22 cellular contexts compared by ENCODE assay signal in genomic region chr12:99915251-99916082, GRCh38.
DNase-seq lines count a peak whose midpoint lies in the region; ATAC-seq, FAIRE-seq and TF ChIP-seq lines count a peak whose summit lies in the region.
"Had no signal": no experiment of that assay in that cellular context is flagged by ENCODE, and none has a peak within 500 bp of the region (broad histone marks: within the 10 kb centered on the region; RNA-seq: fewer than 3 reads in every experiment).

No MANE protein-coding gene starts in this region.

- CTCF ChIA-PET in BJ (lab: Yijun Ruan, JAX) = interaction anchor here (0.6 kb wide), 1 partner anchor 1556 kb away, joined by 3 read pairs; no protein-coding TSS in a partner anchor

- POLR2A ChIA-PET in BJ (lab: Charles Lee) = interaction anchor here (0.6 kb wide), 1 partner anchor 12 kb away, joined by 9 read pairs; no protein-coding TSS in a partner anchor

- TF ChIP-seq CTCF in BJ (IDR thresholded peaks at IDR 0.05; ENCODE audit: insufficient read depth, low read depth, low read length) (no peak), astrocyte (IDR thresholded peaks at IDR 0.05; ENCODE audit: insufficient read depth, low read depth, low read length) (no peak), BE2C (IDR thresholded peaks at IDR 0.05; ENCODE audit: low read depth, low read length) (no peak), vagina (IDR thresholded peaks at IDR 0.05) (no peak)

- no peak overlapping the region for H3K27ac Mint-ChIP-seq in astrocyte (ENCODE audit: unreplicated experiment)
- H3K27ac Mint-ChIP-seq: activated CD4-positive, alpha-beta T cell treated with anti-CD3 and anti-CD28 coated beads, Interleukin-2, amount 10 ng/mL, durations not matched to agents 7 days and 5 days; activated naive CD8-positive, alpha-beta T cell; GM23338 had no signal

- no peaks in the 10 kb centered on the region for H4K20me1 ChIP-seq in astrocyte (ENCODE audit: insufficient read depth, low read length)

- H3K36me3 ChIP-seq in BJ (ENCODE audit: control insufficient read depth, insufficient read depth, low read length) = no peaks in the 10 kb centered on the region
- no peaks in the 10 kb centered on the region for H3K36me3 ChIP-seq in astrocyte (ENCODE audit: insufficient read depth, low read length)
- H3K36me3 ChIP-seq in BE2C = no peaks in the 10 kb centered on the region
- H3K36me3 ChIP-seq in vagina = no peaks in the 10 kb centered on the region
- H3K36me3 ChIP-seq: lower lobe of right lung, MG63, pancreas, suprapubic skin had no signal

- no peak overlapping the region for H2AFZ ChIP-seq in astrocyte (ENCODE audit: low read depth, low read length)
- H2AFZ ChIP-seq: GM23338 had no signal

- no peaks in the 10 kb centered on the region for H3K9me3 Mint-ChIP-seq in astrocyte (ENCODE audit: unreplicated experiment)
- H3K9me3 Mint-ChIP-seq: activated CD4-positive, alpha-beta T cell treated with anti-CD3 and anti-CD28 coated beads, Interleukin-2, amount 10 ng/mL, durations not matched to agents 7 days and 5 days; central memory CD8-positive, alpha-beta T cell; GM23338 had no signal

- no peaks in the 10 kb centered on the region for H3K27me3 Mint-ChIP-seq in astrocyte (ENCODE audit: low read depth, unreplicated experiment)
- H3K27me3 Mint-ChIP-seq: activated CD4-positive, alpha-beta T cell treated with anti-CD3 and anti-CD28 coated beads, Interleukin-2, amount 10 ng/mL, durations not matched to agents 7 days and 5 days; central memory CD8-positive, alpha-beta T cell had no signal

- H3K36me3 Mint-ChIP-seq in astrocyte (ENCODE audit: low read depth, unreplicated experiment) = no peaks in the 10 kb centered on the region
- H3K36me3 Mint-ChIP-seq: activated naive CD8-positive, alpha-beta T cell had no signal

- H3K27ac ChIP-seq in astrocyte (ENCODE audit: low read depth, low read length) (peak overlapping the region; percentile 36), vagina (no peak overlapping the region)
- H3K27ac ChIP-seq: lower lobe of right lung, pancreas, suprapubic skin had no signal

- TF ChIP-seq POLR2A in vagina (IDR thresholded peaks at IDR 0.05) = no peak

- no peaks in the 10 kb centered on the region for H3K27me3 ChIP-seq in BJ (ENCODE audit: control insufficient read depth, insufficient read depth, low read length)
- H3K27me3 ChIP-seq in astrocyte (ENCODE audit: insufficient read depth, low read length) = peaks cover 3% of the 10 kb centered on the region
- no peaks in the 10 kb centered on the region for H3K27me3 ChIP-seq in BE2C
- H3K27me3 ChIP-seq in vagina = no peaks in the 10 kb centered on the region
- H3K27me3 ChIP-seq: MG63, pancreas, suprapubic skin had no signal

- intact Hi-C loops in vagina (cut with DNase I) = no loop called here

- no peak for ATAC-seq in GM21381 (IDR thresholded peaks at IDR 0.05; ENCODE audit: unreplicated experiment)
- ATAC-seq: GM23338, lower lobe of right lung, pancreas had no signal

- FAIRE-seq in astrocyte (lab: Jason Lieb, UNC) = no peak
- FAIRE-seq: pancreas had no signal

- peak overlapping the region; percentile 27 for H3K4me2 ChIP-seq in astrocyte (ENCODE audit: low read length)
- H3K4me2 ChIP-seq: GM23338 had no signal

- no peaks in the 10 kb centered on the region for H3K79me2 ChIP-seq in astrocyte (ENCODE audit: insufficient read depth, low read length)

- H3K4me3 Mint-ChIP-seq in astrocyte (ENCODE audit: unreplicated experiment) = no peak overlapping the region
- H3K4me3 Mint-ChIP-seq: activated CD4-positive, alpha-beta T cell treated with anti-CD3 and anti-CD28 coated beads, Interleukin-2, amount 10 ng/mL, durations not matched to agents 7 days and 5 days; activated naive CD8-positive, alpha-beta T cell; central memory CD8-positive, alpha-beta T cell; GM23338 had no signal

- H3K4me1 ChIP-seq in astrocyte (ENCODE audit: insufficient read depth, low read length) = peaks cover 21% of the 10 kb centered on the region
- H3K4me1 ChIP-seq in BE2C = no peaks in the 10 kb centered on the region
- no peaks in the 10 kb centered on the region for H3K4me1 ChIP-seq in vagina
- H3K4me1 ChIP-seq: lower lobe of right lung, pancreas had no signal

- H3K9me3 ChIP-seq in astrocyte (ENCODE audit: insufficient read depth, low read depth, low read length) = no peaks in the 10 kb centered on the region
- H3K9me3 ChIP-seq in BE2C = no peaks in the 10 kb centered on the region
- no peaks in the 10 kb centered on the region for H3K9me3 ChIP-seq in vagina
- H3K9me3 ChIP-seq: lower lobe of right lung, MG63, pancreas, suprapubic skin had no signal

- DNase-seq in BJ (ENCODE audit: low read depth) = peak; percentile 19
- DNase-seq in HS-5 (ENCODE audit: low read depth) = peak; percentile 56
- DNase-seq in astrocyte (ENCODE audit: low read depth) = peak; percentile 68
- peak; percentile 87 for DNase-seq in kidney tubule cell (ENCODE audit: low spot score)
- DNase-seq in BE2C = no peak
- DNase-seq in vagina (ENCODE audit: extremely low spot score in 2 of 2) = no peak
- DNase-seq in activated CD4-positive, alpha-beta T cell treated with anti-CD3 and anti-CD28 coated beads for 48 hours = no peak
- DNase-seq: activated CD4-positive, alpha-beta T cell treated with anti-CD3 and anti-CD28 coated beads, Interleukin-2, amount 10 ng/mL, durations not matched to agents 7 days and 5 days; activated T-cell treated with anti-CD3 and anti-CD28 coated beads, Interleukin-2, amount 50 U/mL, for 1 hour; DMS53; lower lobe of right lung; MG63; NCI-H187 treated with DMSO at 0.1 percent for 48 hours; NCI-H510A; pancreas; stimulated activated CD4-positive, alpha-beta T cell treated with anti-CD3 and anti-CD28 coated beads, Interleukin-4, amount 100 ng/mL, for 1 hour; stimulated activated CD8-positive, alpha-beta memory T cell treated with anti-CD3 and anti-CD28 coated beads, Interleukin-4, amount 100 ng/mL, for 48 hours had no signal

- no peak overlapping the region for H3K9ac ChIP-seq in astrocyte (ENCODE audit: low read length)

- peaks cover 13% of the 10 kb centered on the region for H3K4me1 Mint-ChIP-seq in astrocyte (ENCODE audit: low read depth, unreplicated experiment)
- H3K4me1 Mint-ChIP-seq: activated CD4-positive, alpha-beta T cell treated with anti-CD3 and anti-CD28 coated beads, Interleukin-2, amount 10 ng/mL, durations not matched to agents 7 days and 5 days; central memory CD8-positive, alpha-beta T cell; GM23338 had no signal

- no peak overlapping the region for H3K4me3 ChIP-seq in BJ (ENCODE audit: low read depth, low read length)
- H3K4me3 ChIP-seq in astrocyte (ENCODE audit: insufficient read depth, low read depth, low read length) = no peak overlapping the region
- no peak overlapping the region for H3K4me3 ChIP-seq in BE2C (ENCODE audit: low read depth, low read length)
- H3K4me3 ChIP-seq in vagina = no peak overlapping the region
- H3K4me3 ChIP-seq: GM23338, lower lobe of right lung, MG63, pancreas, suprapubic skin had no signal

Comparison
In these comparisons a context has a peak if more than half of its experiments do, and no peak if none do; other contexts are left out.
1. DNase-seq: peak in BJ (single experiment), HS-5 (single experiment), astrocyte (single experiment) and kidney tubule cell (single experiment); none in BE2C (single experiment), vagina (0 of 2) and activated CD4-positive, alpha-beta T cell treated with anti-CD3 and anti-CD28 coated beads for 48 hours (single experiment).